10 cellular contexts compared by ENCODE assay signal in genomic region chr19:57282011-57282636, GRCh38. TPM values are rescaled to one million over a fixed set of nuclear protein-coding genes. Genes with fewer than 3 reads are reported as not detected.
DNase-seq lines count a peak whose midpoint lies in the region; ATAC-seq and TF ChIP-seq lines count a peak whose summit lies in the region.
"Had no signal": no experiment of that assay in that cellular context is flagged by ENCODE, and none has a peak within 500 bp of the region (broad histone marks: within the 10 kb centered on the region; RNA-seq: fewer than 3 reads in every experiment).

No MANE protein-coding gene starts in this region.

- no peaks in the 10 kb centered on the region for H3K27me3 Mint-ChIP-seq in nephron progenitor cell (ENCODE audit: low read depth, poor library complexity)

- H3K79me2 ChIP-seq in mesendoderm (ENCODE audit: control insufficient read depth, insufficient read depth, low read length), result peaks cover 55% of the 10 kb centered on the region

- CTCF ChIA-PET in HEK293 (lab: Yijun Ruan, JAX), result no interaction called here

- DNase-seq in BE2C, result no peak
- DNase-seq in astrocyte of the cerebellum (ENCODE audit: low read depth), result no peak
- no peak for DNase-seq in mesendoderm
- no peak for DNase-seq in nephron progenitor cell
- DNase-seq in NCI-H146 (lab: John Stamatoyannopoulos, UW), result no peak
- DNase-seq: caudate nucleus, retina had no signal

- H3K79me1 ChIP-seq in mesendoderm (ENCODE audit: low read length), result peaks cover 16% of the 10 kb centered on the region

- no peak overlapping the region for H4K8ac ChIP-seq in mesendoderm (ENCODE audit: low read depth, low read length)

- ATAC-seq in HG03457 (IDR thresholded peaks at IDR 0.05; ENCODE audit: unreplicated experiment) (no peak), HG03432 (IDR thresholded peaks at IDR 0.05; ENCODE audit: unreplicated experiment) (no peak)

- no peaks in the 10 kb centered on the region for H3K9me3 Mint-ChIP-seq in nephron progenitor cell

- H3K56ac ChIP-seq in mesendoderm (ENCODE audit: low read length), result no peak overlapping the region

- H3K36me3 Mint-ChIP-seq in nephron progenitor cell (ENCODE audit: low read depth), result peaks cover 29% of the 10 kb centered on the region

- no peak overlapping the region for H3K23ac ChIP-seq in mesendoderm (ENCODE audit: low read length)

- H3K18ac ChIP-seq in mesendoderm (ENCODE audit: low read length), result no peak overlapping the region

- H2BK15ac ChIP-seq in mesendoderm (replicated peaks; ENCODE audit: low read depth), result no peak overlapping the region

- peak overlapping the region; percentile 3 for H3K9ac ChIP-seq in mesendoderm (ENCODE audit: low read length)

- H4K5ac ChIP-seq in mesendoderm (ENCODE audit: low read length), result no peak overlapping the region

- H3K27ac ChIP-seq in HEK293 (ENCODE audit: extremely low read depth, low read depth, low read length) (no peak overlapping the region), mesendoderm (ENCODE audit: low read depth, low read length) (no peak overlapping the region)

- H3K27me3 ChIP-seq in BE2C (no peaks in the 10 kb centered on the region), mesendoderm (ENCODE audit: insufficient read depth, low read length, poor library complexity) (no peaks in the 10 kb centered on the region)

- H3K9me3 ChIP-seq in BE2C (no peaks in the 10 kb centered on the region), HEK293 (ENCODE audit: control insufficient read depth, insufficient read depth, low read depth, low read length) (no peaks in the 10 kb centered on the region)

- H3K27ac Mint-ChIP-seq in nephron progenitor cell, result no peak overlapping the region

- H2BK5ac ChIP-seq in mesendoderm (ENCODE audit: low read length), result no peak overlapping the region

- H3K4me2 ChIP-seq in mesendoderm (ENCODE audit: low read length), result peak overlapping the region; percentile 16

- no peak overlapping the region for H3K4ac ChIP-seq in mesendoderm (ENCODE audit: low read depth, low read length)

- H3K4me3 Mint-ChIP-seq in nephron progenitor cell, result no peak overlapping the region

- TF ChIP-seq CTCF in BE2C (IDR thresholded peaks at IDR 0.05; ENCODE audit: low read depth, low read length), result no peak
- TF ChIP-seq CTCF in HEK293 (tag by site-specific recombination; IDR thresholded peaks at IDR 0.05), result no peak
- TF ChIP-seq CTCF in astrocyte of the cerebellum (IDR thresholded peaks at IDR 0.05; ENCODE audit: low read depth, low read length, missing control alignments), result no peak
- TF ChIP-seq CTCF in nephron progenitor cell (IDR thresholded peaks at IDR 0.05), result no peak

- POLR2A ChIA-PET in HEK293 (lab: Yijun Ruan, JAX), result no interaction called here

- in situ Hi-C loops in astrocyte of the cerebellum (cut with HindIII; ENCODE audit: low sequenced_read_pairs), result no loop called here

- H2BK120ac ChIP-seq in mesendoderm (ENCODE audit: low read depth, low read length), result no peak overlapping the region

- H3K36me3 ChIP-seq in BE2C (peaks cover 45% of the 10 kb centered on the region), HEK293 (ENCODE audit: control insufficient read depth in 2 of 2, insufficient read depth in 1 of 2, low read length in 2 of 2) (peaks cover 44 to 50% of the 10 kb centered on the region in 2 experiments), mesendoderm (ENCODE audit: control insufficient read depth, insufficient read depth, low read length) (peaks cover 6% of the 10 kb centered on the region)

- H3K4me1 ChIP-seq in BE2C (peaks cover 4% of the 10 kb centered on the region; the same call in 1 of the 2 replicates), HEK293 (ENCODE audit: control insufficient read depth, insufficient read depth, low read length) (peaks cover 16% of the 10 kb centered on the region), mesendoderm (ENCODE audit: control insufficient read depth, low read depth, low read length) (peaks cover 2% of the 10 kb centered on the region)

- no peak overlapping the region for H2AK5ac ChIP-seq in mesendoderm (ENCODE audit: low read length)

- WGBS in mesendoderm (ENCODE audit: extremely low coverage, insufficient coverage, low lambda C conversion rate), result no CpG with 5 or more reads among the region's 5 CpGs

- H3K4me3 ChIP-seq in BE2C (ENCODE audit: low read depth, low read length) (peak overlapping the region; percentile 99), HEK293 (ENCODE audit: low read depth, low read length) (peak overlapping the region; percentile 5), astrocyte of the cerebellum (ENCODE audit: low read depth, low read length) (peak overlapping the region; percentile 95), mesendoderm (ENCODE audit: low read length) (no peak overlapping the region)

- H3K4me1 Mint-ChIP-seq in nephron progenitor cell, result peaks cover 23% of the 10 kb centered on the region

TF ChIP-seq in HEK293, 187 proteins besides CTCF, POLR2A, EP300 and RAD21:
- TF ChIP-seq ZNF692 (tag by site-specific recombination; IDR thresholded peaks at IDR 0.05) (no peak), ZNF10 (tag by site-specific recombination; IDR thresholded peaks at IDR 0.05) (peak; percentile 82; the same call in 1 of the 2 replicates), RBAK (tag by site-specific recombination; IDR thresholded peaks at IDR 0.05) (no peak), ZNF221 (tag by site-specific recombination; IDR thresholded peaks at IDR 0.05; ENCODE audit: borderline replicate concordance) (no peak), ZNF514 (tag by site-specific recombination; IDR thresholded peaks at IDR 0.05) (no peak)

RNA-seq across cellular contexts. Expression of gene ZNF460, which starts 1.8 kb away (rescaled TPM):
- polyA plus RNA-seq in BE2C (2012; ENCODE audit: insufficient read depth, insufficient read length, low read depth), result 2.7 TPM
- polyA plus RNA-seq in mesendoderm (2013, experiment 1 of 2), result 3.2 TPM
- polyA plus RNA-seq in mesendoderm (2013, experiment 2 of 2), result 3.0 TPM

RNA-seq across cellular contexts. Expression of gene ZNF543, which starts 38.1 kb away (rescaled TPM):
- polyA plus RNA-seq in BE2C (2012; ENCODE audit: insufficient read depth, insufficient read length, low read depth), result 0.82 TPM
- 2.7 TPM for polyA plus RNA-seq in mesendoderm (2013, experiment 1 of 2)
- polyA plus RNA-seq in mesendoderm (2013, experiment 2 of 2), result 2.6 TPM

RNA-seq across cellular contexts. Expression of gene ZNF805, which starts 41.7 kb away (rescaled TPM):
- polyA plus RNA-seq in BE2C (2012; ENCODE audit: insufficient read depth, insufficient read length, low read depth), result 2.2 TPM
- 2.5 TPM for polyA plus RNA-seq in mesendoderm (2013, experiment 1 of 2)
- polyA plus RNA-seq in mesendoderm (2013, experiment 2 of 2), result 2.3 TPM

RNA-seq across cellular contexts. Expression of gene AURKC, which starts 51.3 kb away (rescaled TPM):
- polyA plus RNA-seq in BE2C (2012; ENCODE audit: insufficient read depth, insufficient read length, low read depth), result 1.2 TPM
- polyA plus RNA-seq in mesendoderm (2013, experiment 1 of 2), result 7.7 TPM
- polyA plus RNA-seq in mesendoderm (2013, experiment 2 of 2), result 7.3 TPM
